In genomic region chr20:36605309-36606170, GRCh38 we compare ENCODE assay signal across 8 cellular contexts. TPM values are rescaled to one million over a fixed set of nuclear protein-coding genes. Genes with fewer than 3 reads are reported as not detected.
DNase-seq lines count a peak whose midpoint lies in the region; ATAC-seq lines count a peak whose summit lies in the region.

Gene RAB5IF (plus strand): TSS chr20:36605779. CDS start chr20:36605952, 173 bp downstream.

- H3K9ac ChIP-seq in BLaER1 treated with 17β-estradiol and CSF1 and Interleukin-3, amounts not matched to agents 10 nM and 100 nM = peak within 1 kb of the TSS; percentile 91 to 97 (median 94)

- H3K4me1 ChIP-seq in BLaER1 treated with 17β-estradiol and CSF1 and Interleukin-3, amounts not matched to agents 10 nM and 100 nM = peaks cover 41 to 54% (median 48%) of the 10 kb centered on the region in 10 experiments

- CTCF ChIA-PET in activated CD4-positive, alpha-beta T cell treated with anti-CD3 and anti-CD28 coated beads, Interleukin-2, amount 10 ng/mL, durations not matched to agents 7 days and 5 days (lab: Charles Lee) = interaction anchor here (0.6 to 3.3 kb wide), 38 partner anchors 9 to 267 kb away, joined by 3 to 40 read pairs (median 4); partner anchors contain the start of genes DSN1, SLA2 and TGIF2

- peak within 1 kb of the TSS; percentile 79 to 97 (median 92) for H3K4me2 ChIP-seq in BLaER1 treated with 17β-estradiol and CSF1 and Interleukin-3, amounts not matched to agents 10 nM and 100 nM

- peaks cover 32% of the 10 kb centered on the region for H3K4me1 Mint-ChIP-seq in activated CD4-positive, alpha-beta T cell treated with anti-CD3 and anti-CD28 coated beads, Interleukin-2, amount 10 ng/mL, durations not matched to agents 7 days and 5 days

- DNase-seq in GM19240 (ENCODE audit: insufficient read length, low spot score) = peak; percentile 58
- DNase-seq in NCI-H526 treated with DMSO at 0.1 percent for 48 hours (lab: John Stamatoyannopoulos, UW) = peak; percentile 98
- DNase-seq in activated CD4-positive, alpha-beta T cell treated with anti-CD3 and anti-CD28 coated beads, Interleukin-2, amount 10 ng/mL, durations not matched to agents 7 days and 5 days = peak; percentile 99
- DNase-seq in dedifferentiated amniotic fluid mesenchymal stem cell (ENCODE audit: extremely low spot score) = peak; percentile 97
- peak; percentile 99 for DNase-seq in left lobe of liver (ENCODE audit: low spot score)
- peak; percentile 99 to 100 for DNase-seq in stimulated activated CD4-positive, alpha-beta T cell treated with anti-CD3 and anti-CD28 coated beads, Interleukin-2, amount 100 ng/mL, for 48 hours

- POLR2A ChIA-PET in activated CD4-positive, alpha-beta T cell treated with anti-CD3 and anti-CD28 coated beads, Interleukin-2, amount 10 ng/mL, durations not matched to agents 7 days and 5 days (lab: Charles Lee) = interaction anchor here (1.0 to 1.3 kb wide), 2 partner anchors 12 to 33 kb away, joined by 4 read pairs; partner anchors contain the start of gene TGIF2

- H4K20me1 ChIP-seq in BLaER1 treated with 17β-estradiol and CSF1 and Interleukin-3, amounts not matched to agents 10 nM and 100 nM = peaks cover 16 to 47% (median 43%) of the 10 kb centered on the region in 11 experiments; a peak in 19 of 22 replicates

- peak; percentile 66 for ATAC-seq in HG03469 (IDR thresholded peaks at IDR 0.05; ENCODE audit: unreplicated experiment)
- peak; percentile 91 for ATAC-seq in left lobe of liver

- peak within 1 kb of the TSS; percentile 78 to 95 (median 91) for H3K27ac ChIP-seq in BLaER1 treated with 17β-estradiol and CSF1 and Interleukin-3, amounts not matched to agents 10 nM and 100 nM

- peaks cover 28 to 34% (median 32%) of the 10 kb centered on the region in 11 experiments for H3K36me3 ChIP-seq in BLaER1 treated with 17β-estradiol and CSF1 and Interleukin-3, amounts not matched to agents 10 nM and 100 nM

- H3K4me3 ChIP-seq in BLaER1 treated with 17β-estradiol and CSF1 and Interleukin-3, amounts not matched to agents 10 nM and 100 nM = peak within 1 kb of the TSS; percentile 81 to 100 (median 92)

- peak within 1 kb of the TSS; percentile 92 for H3K27ac Mint-ChIP-seq in activated CD4-positive, alpha-beta T cell treated with anti-CD3 and anti-CD28 coated beads, Interleukin-2, amount 10 ng/mL, durations not matched to agents 7 days and 5 days

- H3K36me3 Mint-ChIP-seq in activated CD4-positive, alpha-beta T cell treated with anti-CD3 and anti-CD28 coated beads, Interleukin-2, amount 10 ng/mL, durations not matched to agents 7 days and 5 days (ENCODE audit: low read depth) = peaks cover 29% of the 10 kb centered on the region

- H3K9me3 Mint-ChIP-seq in activated CD4-positive, alpha-beta T cell treated with anti-CD3 and anti-CD28 coated beads, Interleukin-2, amount 10 ng/mL, durations not matched to agents 7 days and 5 days = no peaks in the 10 kb centered on the region

- no peaks in the 10 kb centered on the region for H3K27me3 Mint-ChIP-seq in activated CD4-positive, alpha-beta T cell treated with anti-CD3 and anti-CD28 coated beads, Interleukin-2, amount 10 ng/mL, durations not matched to agents 7 days and 5 days

- H3K4me3 Mint-ChIP-seq in activated CD4-positive, alpha-beta T cell treated with anti-CD3 and anti-CD28 coated beads, Interleukin-2, amount 10 ng/mL, durations not matched to agents 7 days and 5 days = peak within 1 kb of the TSS; percentile 95

- no peaks in the 10 kb centered on the region for H3K9me3 ChIP-seq in BLaER1 treated with 17β-estradiol and CSF1 and Interleukin-3, amounts not matched to agents 10 nM and 100 nM (replicated peaks in 1 of 11)

- no peaks in the 10 kb centered on the region for H3K27me3 ChIP-seq in BLaER1 treated with 17β-estradiol and CSF1 and Interleukin-3, amounts not matched to agents 10 nM and 100 nM

RNA-seq across cellular contexts. Expression of gene RAB5IF, which starts in this region (rescaled TPM):
- 10 to 100 TPM; 87.9 to 97.0 TPM for total RNA-seq in activated CD4-positive, alpha-beta T cell treated with anti-CD3 and anti-CD28 coated beads, Interleukin-2, amount 10 ng/mL, durations not matched to agents 7 days and 5 days
- 113 TPM for total RNA-seq in left lobe of liver

Comparison
In these comparisons a context has a peak if more than half of its experiments do, and no peak if none do; other contexts are left out.
1. Peak in every context shown above with its lines: DNase-seq, ATAC-seq, H3K4me3 ChIP-seq and H3K27ac ChIP-seq.